ENCODE assay signal across 22 cellular contexts in genomic region chr1:4931486-4931885, GRCh38.
DNase-seq lines count a peak whose midpoint lies in the region; ATAC-seq and TF ChIP-seq lines count a peak whose summit lies in the region.
"Had no signal": no experiment of that assay in that cellular context is flagged by ENCODE, and none has a peak within 500 bp of the region (broad histone marks: within the 10 kb centered on the region; RNA-seq: fewer than 3 reads in every experiment).

No MANE protein-coding gene starts in this region.

- H4K20me1 ChIP-seq in BLaER1 treated with 17β-estradiol and CSF1 and Interleukin-3, amounts not matched to agents 10 nM and 100 nM, result peaks cover 0 to 3% (median 0%) of the 10 kb centered on the region in 11 experiments; a peak in 1 of 22 replicates
- H4K20me1 ChIP-seq in IMR-90 (ENCODE audit: insufficient read depth, low read length), result no peaks in the 10 kb centered on the region

- TF ChIP-seq CTCF in IMR-90 (conservative IDR thresholded peaks at IDR 0.05; ENCODE audit: low read depth, low read length), result no peak
- no peak for TF ChIP-seq CTCF in thyroid gland (IDR thresholded peaks at IDR 0.05)
- TF ChIP-seq CTCF in prostate gland (IDR thresholded peaks at IDR 0.05), result no peak

- no peak overlapping the region for H3K27ac ChIP-seq in BLaER1 treated with 17β-estradiol and CSF1 and Interleukin-3, amounts not matched to agents 10 nM and 100 nM
- no peak overlapping the region for H3K27ac ChIP-seq in IMR-90 (ENCODE audit: insufficient read depth, low read length)
- H3K27ac ChIP-seq in SJCRH30, result no peak overlapping the region
- H3K27ac ChIP-seq in thyroid gland, result no peak overlapping the region
- H3K27ac ChIP-seq in prostate gland, result no peak overlapping the region
- H3K27ac ChIP-seq: esophagus muscularis mucosa, gastrocnemius medialis, ovary had no signal

- no peaks in the 10 kb centered on the region for H3K27me3 Mint-ChIP-seq in activated CD8-positive, alpha-beta memory T cell treated with anti-CD3 and anti-CD28 coated beads, Interleukin-2, amount 10 ng/mL, durations not matched to agents 7 days and 5 days
- H3K27me3 Mint-ChIP-seq: activated CD8-positive, alpha-beta T cell treated with anti-CD3 and anti-CD28 coated beads for 36 hours had no signal

- H3K4me3 Mint-ChIP-seq in activated CD8-positive, alpha-beta memory T cell treated with anti-CD3 and anti-CD28 coated beads, Interleukin-2, amount 10 ng/mL, durations not matched to agents 7 days and 5 days, result no peak overlapping the region
- H3K4me3 Mint-ChIP-seq: activated CD8-positive, alpha-beta T cell treated with anti-CD3 and anti-CD28 coated beads for 36 hours; mesothelial cell of epicardium; natural killer cell had no signal

- H3K4me2 ChIP-seq in BLaER1 treated with 17β-estradiol and CSF1 and Interleukin-3, amounts not matched to agents 10 nM and 100 nM, result peak overlapping the region in 9 of 11 experiments; percentile 18 to 68 (median 48); a peak in 17 of 22 replicates
- H3K4me2 ChIP-seq in IMR-90 (ENCODE audit: low read depth, low read length), result no peak overlapping the region

- ATAC-seq in IMR-90 (ENCODE audit: low read depth) (no peak), esophagus mucosa (peak; percentile 20), left cardiac atrium (no peak)
- no peak for ATAC-seq in activated CD8-positive, alpha-beta memory T cell treated with anti-CD3 and anti-CD28 coated beads, Interleukin-2, amount 10 ng/mL, durations not matched to agents 7 days and 5 days
- ATAC-seq: activated CD8-positive, alpha-beta T cell treated with anti-CD3 and anti-CD28 coated beads for 36 hours; gastrocnemius medialis; GM12878; natural killer cell; Panc1; SK-N-SH treated with all-trans-retinoic acid at 6 μM for 48 hours had no signal

- no peaks in the 10 kb centered on the region for H3K36me3 ChIP-seq in BLaER1 treated with 17β-estradiol and CSF1 and Interleukin-3, amounts not matched to agents 10 nM and 100 nM
- no peaks in the 10 kb centered on the region for H3K36me3 ChIP-seq in IMR-90 (ENCODE audit: control insufficient read depth, insufficient read depth, low read length)
- H3K36me3 ChIP-seq in SJCRH30, result no peaks in the 10 kb centered on the region
- H3K36me3 ChIP-seq in thyroid gland, result no peaks in the 10 kb centered on the region
- H3K36me3 ChIP-seq in prostate gland, result no peaks in the 10 kb centered on the region
- H3K36me3 ChIP-seq: esophagus muscularis mucosa, gastrocnemius medialis, ovary had no signal

- no peak overlapping the region for H4K5ac ChIP-seq in IMR-90 (ENCODE audit: low read depth, low read length)

- no peaks in the 10 kb centered on the region for H3K79me1 ChIP-seq in IMR-90 (ENCODE audit: low read depth in 1 of 2, low read length in 2 of 2)

- peak overlapping the region; percentile 39 for H2AFZ ChIP-seq in IMR-90 (replicated peaks; ENCODE audit: low read length, poor library complexity)

- no peak overlapping the region for H3K4me3 ChIP-seq in BLaER1 treated with 17β-estradiol and CSF1 and Interleukin-3, amounts not matched to agents 10 nM and 100 nM
- no peak overlapping the region for H3K4me3 ChIP-seq in IMR-90 (ENCODE audit: insufficient read depth, low read depth, low read length)
- H3K4me3 ChIP-seq in SJCRH30, result no peak overlapping the region
- no peak overlapping the region for H3K4me3 ChIP-seq in thyroid gland (replicated peaks in 1 of 3)
- H3K4me3 ChIP-seq in prostate gland, result no peak overlapping the region
- H3K4me3 ChIP-seq: esophagus muscularis mucosa, gastrocnemius medialis, GM12878, ovary had no signal

- no peaks in the 10 kb centered on the region for H3K27me3 ChIP-seq in BLaER1 treated with 17β-estradiol and CSF1 and Interleukin-3, amounts not matched to agents 10 nM and 100 nM
- H3K27me3 ChIP-seq in IMR-90 (ENCODE audit: control insufficient read depth, insufficient read depth, low read length) (no peaks in the 10 kb centered on the region), SJCRH30 (peaks cover 21% of the 10 kb centered on the region), thyroid gland (no peaks in the 10 kb centered on the region), prostate gland (replicated peaks; ENCODE audit: insufficient read depth) (no peaks in the 10 kb centered on the region)
- H3K27me3 ChIP-seq: gastrocnemius medialis, ovary had no signal

- peaks cover 0 to 12% (median 10%) of the 10 kb centered on the region in 10 experiments; a peak in 16 of 20 replicates for H3K4me1 ChIP-seq in BLaER1 treated with 17β-estradiol and CSF1 and Interleukin-3, amounts not matched to agents 10 nM and 100 nM
- H3K4me1 ChIP-seq in IMR-90 (ENCODE audit: control insufficient read depth, insufficient read depth, low read length) (no peaks in the 10 kb centered on the region), SJCRH30 (no peaks in the 10 kb centered on the region), thyroid gland (no peaks in the 10 kb centered on the region), prostate gland (replicated peaks) (no peaks in the 10 kb centered on the region)
- H3K4me1 ChIP-seq: esophagus muscularis mucosa, gastrocnemius medialis had no signal

- dilution Hi-C loops in IMR-90 (cut with HindIII; ENCODE audit: low sequenced_read_pairs, unreplicated experiment), result no loop called here

- H2BK120ac ChIP-seq in IMR-90 (ENCODE audit: low read depth, low read length), result no peak overlapping the region

- no peak overlapping the region for H3K9ac ChIP-seq in BLaER1 treated with 17β-estradiol and CSF1 and Interleukin-3, amounts not matched to agents 10 nM and 100 nM
- no peak overlapping the region for H3K9ac ChIP-seq in IMR-90 (ENCODE audit: low read depth, low read length)

- no peak for DNase-seq in IMR-90
- DNase-seq in SJCRH30, result peak; percentile 16 to 17
- DNase-seq in left cardiac atrium, result no peak
- no peak for DNase-seq in thyroid gland
- DNase-seq in activated CD8-positive, alpha-beta memory T cell treated with anti-CD3 and anti-CD28 coated beads, Interleukin-2, amount 10 ng/mL, durations not matched to agents 7 days and 5 days, result no peak
- DNase-seq in prostate gland (ENCODE audit: low spot score), result no peak
- DNase-seq: activated CD4-positive, CD25-positive, alpha-beta regulatory T cell; activated CD8-positive, alpha-beta T cell treated with anti-CD3 and anti-CD28 coated beads for 36 hours; activated T-cell treated with anti-CD3 and anti-CD28 coated beads, Interleukin-2, amount 50 U/mL, for 1 hour; amygdala; gastrocnemius medialis; natural killer cell; NCI-H146; NCI-H226 had no signal

- TF ChIP-seq RAD21 in IMR-90 (IDR thresholded peaks at IDR 0.05; ENCODE audit: low read length), result no peak

- no peak overlapping the region for H2BK15ac ChIP-seq in IMR-90 (ENCODE audit: low read depth, low read length)

- CTCF ChIA-PET in IMR-90 (lab: Yijun Ruan, JAX), result no interaction called here
- CTCF ChIA-PET in activated CD8-positive, alpha-beta memory T cell treated with anti-CD3 and anti-CD28 coated beads, Interleukin-2, amount 10 ng/mL, durations not matched to agents 7 days and 5 days (lab: Charles Lee), result no interaction called here

- H2AK5ac ChIP-seq in IMR-90 (ENCODE audit: low read depth, low read length), result no peak overlapping the region

- POLR2A ChIA-PET in IMR-90 (lab: Charles Lee; ENCODE audit: unreplicated experiment), result no interaction called here

- no peak overlapping the region for H3K56ac ChIP-seq in IMR-90 (ENCODE audit: extremely low read depth, insufficient read depth, low read length)

- H3K9me1 ChIP-seq in IMR-90 (ENCODE audit: insufficient read depth, low read length), result no peaks in the 10 kb centered on the region

- H3K36me3 Mint-ChIP-seq in activated CD8-positive, alpha-beta memory T cell treated with anti-CD3 and anti-CD28 coated beads, Interleukin-2, amount 10 ng/mL, durations not matched to agents 7 days and 5 days, result no peaks in the 10 kb centered on the region
- H3K36me3 Mint-ChIP-seq: mesothelial cell of epicardium, natural killer cell had no signal

- BruUV-seq in IMR-90 (replicated peaks; lab: Mats Ljungman, UMichigan), result no TSS peak

- no peak overlapping the region for H2BK20ac ChIP-seq in IMR-90 (ENCODE audit: low read depth, low read length)

- TF ChIP-seq POLR2A in IMR-90 (IDR thresholded peaks at IDR 0.05; ENCODE audit: low read depth, low read length) (no peak), thyroid gland (IDR thresholded peaks at IDR 0.05) (no peak), prostate gland (IDR thresholded peaks at IDR 0.05) (no peak)

- H3K18ac ChIP-seq in IMR-90 (ENCODE audit: low read depth, low read length), result no peak overlapping the region

- in situ Hi-C loops in IMR-90 (cut with MboI; ENCODE audit: low sequenced_read_pairs), result no loop called here

- H3K23ac ChIP-seq in IMR-90 (ENCODE audit: low read depth, low read length), result no peak overlapping the region

- no peak overlapping the region for H3K27ac Mint-ChIP-seq in activated CD8-positive, alpha-beta memory T cell treated with anti-CD3 and anti-CD28 coated beads, Interleukin-2, amount 10 ng/mL, durations not matched to agents 7 days and 5 days
- H3K27ac Mint-ChIP-seq: activated CD8-positive, alpha-beta T cell treated with anti-CD3 and anti-CD28 coated beads for 36 hours; mesothelial cell of epicardium; natural killer cell had no signal

- H4K91ac ChIP-seq in IMR-90 (ENCODE audit: insufficient read depth, low read depth, low read length), result no peak overlapping the region

- intact Hi-C loops in IMR-90 (cut with micrococcal nuclease) (no loop called here), left cardiac atrium (cut with DNase I) (no loop called here), thyroid gland (cut with DNase I) (no loop called here), prostate gland (cut with DNase I) (no loop called here)

- H4K8ac ChIP-seq in IMR-90 (ENCODE audit: low read depth in 2 of 2, low read length in 2 of 2), result no peak overlapping the region

- no peak overlapping the region for H2AK9ac ChIP-seq in IMR-90 (replicated peaks; ENCODE audit: low read depth, low read length, poor library complexity)

- no peaks in the 10 kb centered on the region for H3K9me3 Mint-ChIP-seq in activated CD8-positive, alpha-beta memory T cell treated with anti-CD3 and anti-CD28 coated beads, Interleukin-2, amount 10 ng/mL, durations not matched to agents 7 days and 5 days (ENCODE audit: low read depth)
- H3K9me3 Mint-ChIP-seq: activated CD8-positive, alpha-beta T cell treated with anti-CD3 and anti-CD28 coated beads for 36 hours; mesothelial cell of epicardium; natural killer cell had no signal

- H3K14ac ChIP-seq in IMR-90 (replicated peaks; ENCODE audit: low read depth, low read length), result no peak overlapping the region

- no peak overlapping the region for H2BK5ac ChIP-seq in IMR-90 (ENCODE audit: low read depth, low read length, poor library complexity, severe bottlenecking)

- H3K9me3 ChIP-seq in BLaER1 treated with 17β-estradiol and CSF1 and Interleukin-3, amounts not matched to agents 10 nM and 100 nM (replicated peaks in 1 of 11), result no peaks in the 10 kb centered on the region
- H3K9me3 ChIP-seq in IMR-90 (ENCODE audit: control insufficient read depth, insufficient read depth, low read length) (peaks cover 50% of the 10 kb centered on the region), SJCRH30 (replicated peaks) (no peaks in the 10 kb centered on the region), thyroid gland (no peaks in the 10 kb centered on the region), prostate gland (no peaks in the 10 kb centered on the region)
- H3K9me3 ChIP-seq: esophagus muscularis mucosa, gastrocnemius medialis, ovary had no signal

- no CpG with 5 or more reads among the region's 4 CpGs for WGBS in IMR-90 (ENCODE audit: extremely low coverage in 2 of 2, insufficient read length in 1 of 2), 2 experiments
- whole genome bisulfite sequencing in thyroid gland, 2 donors, result 67 to 70% methylated on average over 4 of the region's 4 CpGs
- 46% methylated on average over 4 of the region's 4 CpGs for WGBS in prostate gland

- no peak overlapping the region for H3K4ac ChIP-seq in IMR-90 (ENCODE audit: low read depth, low read length)

- no peaks in the 10 kb centered on the region for H3K4me1 Mint-ChIP-seq in activated CD8-positive, alpha-beta memory T cell treated with anti-CD3 and anti-CD28 coated beads, Interleukin-2, amount 10 ng/mL, durations not matched to agents 7 days and 5 days
- H3K4me1 Mint-ChIP-seq: mesothelial cell of epicardium, natural killer cell had no signal

Comparison
In these comparisons a context has a peak if more than half of its experiments do, and no peak if none do; other contexts are left out.
1. DNase-seq: peak in SJCRH30 (2 of 2); none in IMR-90 (single experiment), left cardiac atrium (single experiment), thyroid gland (0 of 2), activated CD8-positive, alpha-beta memory T cell treated with anti-CD3 and anti-CD28 coated beads, Interleukin-2, amount 10 ng/mL, durations not matched to agents 7 days and 5 days (single experiment) and prostate gland (single experiment).